21 cellular contexts compared by ENCODE assay signal in genomic region chr5:76643371-76643770, GRCh38. TPM values are rescaled to one million over a fixed set of nuclear protein-coding genes. Genes with fewer than 3 reads are reported as not detected.
"Had no signal": no experiment of that assay in that cellular context is flagged by ENCODE, and none has a peak within 500 bp of the region (broad histone marks: within the 10 kb centered on the region; RNA-seq: fewer than 3 reads in every experiment).

No MANE protein-coding gene starts in this region.

- H3K36me3 ChIP-seq: colonic mucosa, gastrocnemius medialis, thoracic aorta had no signal

- H3K27me3 ChIP-seq: colonic mucosa, gastrocnemius medialis, left lung, right lobe of liver, tibial nerve, upper lobe of left lung had no signal

- H3K9ac ChIP-seq: parathyroid adenoma had no signal

- H3K79me2 ChIP-seq: parathyroid adenoma had no signal

- H3K4me3 ChIP-seq: colonic mucosa, gastrocnemius medialis, left lung, right lobe of liver, thoracic aorta, tibial nerve, upper lobe of left lung had no signal

- DNase-seq: colonic mucosa; effector memory CD4-positive, alpha-beta T cell; gastrocnemius medialis; head of caudate nucleus; kidney; left lung; mesendoderm; midbrain; naive thymus-derived CD4-positive, alpha-beta T cell; right lobe of liver; small intestine; stimulated activated CD4-positive, alpha-beta T cell treated with anti-CD3 and anti-CD28 coated beads, Interleukin-15, amount 100 ng/mL, for 24 hours; stimulated activated CD4-positive, alpha-beta T cell treated with anti-CD3 and anti-CD28 coated beads, Interleukin-2, amount 100 ng/mL, for 48 hours; stimulated activated naive B cell treated with anti-CD40 and anti-IgM and Interleukin-4, amounts not matched to agents 10 μg/mL and 1 μg/mL and 100 μg/mL, for 72 hours; upper lobe of left lung had no signal

- H3K4me1 ChIP-seq: colonic mucosa, gastrocnemius medialis, parathyroid adenoma had no signal

- H3K27ac ChIP-seq: colonic mucosa, gastrocnemius medialis, left lung, parathyroid adenoma, right lobe of liver, thoracic aorta, tibial nerve, upper lobe of left lung had no signal

- H3K9me3 ChIP-seq: colonic mucosa, gastrocnemius medialis, right lobe of liver, thoracic aorta, upper lobe of left lung had no signal

- ATAC-seq: gastrocnemius medialis; left lung; naive thymus-derived CD4-positive, alpha-beta T cell; right lobe of liver had no signal

- H2AFZ ChIP-seq: parathyroid adenoma had no signal

RNA-seq across cellular contexts. Expression of gene F2RL2, which starts 20.2 kb away (rescaled TPM):
- total RNA-seq: gastrocnemius medialis; lung microvascular endothelial cell; naive thymus-derived CD4-positive, alpha-beta T cell; progenitor cell of endocrine pancreas had no signal
- polyA plus RNA-seq: neural cell had no signal
